In genomic region chr4:156799121-156799589, GRCh38 we compare ENCODE assay signal across 18 cellular contexts.
A peak's percentile ranks its signal among the peaks of the same experiment; 100 is the strongest.
DNase-seq lines count a peak whose midpoint lies in the region; ATAC-seq, FAIRE-seq and TF ChIP-seq lines count a peak whose summit lies in the region.
"Had no signal": no experiment of that assay in that cellular context is flagged by ENCODE, and none has a peak within 500 bp of the region (broad histone marks: within the 10 kb centered on the region; RNA-seq: fewer than 3 reads in every experiment).

No MANE protein-coding gene starts in this region.

- H3K79me2 ChIP-seq in ACC112 (ENCODE audit: control insufficient read depth, insufficient read depth, low read length, unreplicated experiment) (peaks cover 2% of the 10 kb centered on the region), GM12878 (ENCODE audit: control insufficient read depth, insufficient read depth, low read length) (no peaks in the 10 kb centered on the region)
- H3K79me2 ChIP-seq: hepatocyte had no signal

- no peak for TF ChIP-seq RAD21 in GM12878 (IDR thresholded peaks at IDR 0.05; ENCODE audit: insufficient read depth, low read depth, low read length)

- H3K4me3 ChIP-seq in ACC112 (ENCODE audit: low read depth, low read length) (no peak overlapping the region), GM12878 (no peak overlapping the region), upper lobe of left lung (no peak overlapping the region)
- H3K4me3 ChIP-seq: hepatocyte had no signal

- in situ Hi-C loops in GM12878 (cut with MboI): no loop called here

- TF ChIP-seq POLR2A in GM12878 (IDR thresholded peaks at IDR 0.05; ENCODE audit: low read depth, low read length) (no peak), upper lobe of left lung (IDR thresholded peaks at IDR 0.05) (no peak)

- TF ChIP-seq EP300 in GM12878 (IDR thresholded peaks at IDR 0.05; ENCODE audit: borderline replicate concordance in 1 of 2, control insufficient read depth in 1 of 2, low read depth in 2 of 2, low read length in 2 of 2) (no peak), upper lobe of left lung (IDR thresholded peaks at IDR 0.05) (no peak)

- no peak for TF ChIP-seq CTCF in GM12878 (IDR thresholded peaks at IDR 0.05 in 2 of 3, conservative IDR thresholded peaks at IDR 0.05 in 1 of 3; ENCODE audit: control insufficient read depth in 2 of 3, extremely low read depth in 1 of 3, insufficient read depth in 1 of 3, low read depth in 3 of 3, low read length in 3 of 3)
- TF ChIP-seq CTCF in upper lobe of left lung (IDR thresholded peaks at IDR 0.05): no peak

- no peak for FAIRE-seq in GM12878 (lab: Jason Lieb, UNC)
- FAIRE-seq: G401.6, GM19239 had no signal

- SMC1A ChIA-PET in GM12878 (lab: Charles Lee; ENCODE audit: uncharacterized antibody, unreplicated experiment): interaction anchor here (0.6 to 2.9 kb wide), 8 partner anchors 8 to 49 kb away, joined by 3 to 13 read pairs (median 6); no protein-coding TSS in a partner anchor

- H2AFZ ChIP-seq in ACC112 (ENCODE audit: low read length, unreplicated experiment) (no peak overlapping the region), GM12878 (ENCODE audit: control insufficient read depth, low read depth, low read length) (no peak overlapping the region)
- H2AFZ ChIP-seq: hepatocyte had no signal

- no peaks in the 10 kb centered on the region for H4K20me1 ChIP-seq in GM12878 (ENCODE audit: control insufficient read depth, insufficient read depth)

- RAD21 ChIA-PET in GM12878 (lab: Charles Lee; ENCODE audit: unreplicated experiment): no interaction called here

- BruUV-seq in GM12878 (replicated peaks; lab: Mats Ljungman, UMichigan): no TSS peak

- CTCF ChIA-PET in GM12878 (lab: Yijun Ruan, JAX): interaction anchor here (1.1 to 1.7 kb wide), 4 partner anchors 17 to 630 kb away, joined by 3 to 4 read pairs (median 3); no protein-coding TSS in a partner anchor

- DNase-seq in GM12878 (ENCODE audit: low read depth, low spot score) (no peak), iris pigment epithelial cell (ENCODE audit: low read depth) (peak; percentile 54), NCI-H146 (lab: John Stamatoyannopoulos, UW) (no peak), upper lobe of left lung (no peak), DMS79 treated with DMSO at 0.1 percent for 48 hours (lab: John Stamatoyannopoulos, UW) (no peak)
- DNase-seq: activated CD4-positive, alpha-beta T cell treated with anti-CD3 and anti-CD28 coated beads for 4 hours; activated naive CD8-positive, alpha-beta T cell treated with anti-CD3 and anti-CD28 coated beads for 36 hours; CD4-positive, alpha-beta memory T cell; posterior cingulate gyrus; stimulated activated naive CD8-positive, alpha-beta T cell treated with anti-CD3 and anti-CD28 coated beads, Interleukin-15, amount 100 ng/mL, for 72 hours; T-helper 2 cell had no signal

- peak; percentile 55 for ATAC-seq in HG02798 (IDR thresholded peaks at IDR 0.05; ENCODE audit: poor library complexity, unreplicated experiment)
- peak; percentile 79 for ATAC-seq in GM12878
- ATAC-seq in upper lobe of left lung (ENCODE audit: low FRiP score in 2 of 2): no peak
- no peak for ATAC-seq in esophagus mucosa
- ATAC-seq: Right ventricle myocardium inferior; stimulated activated naive CD8-positive, alpha-beta T cell treated with anti-CD3 and anti-CD28 coated beads, Interleukin-15, amount 100 ng/mL, for 72 hours had no signal

- peaks cover 35% of the 10 kb centered on the region for H3K4me1 ChIP-seq in ACC112 (ENCODE audit: control insufficient read depth, insufficient read depth, low read length, unreplicated experiment)
- no peaks in the 10 kb centered on the region for H3K4me1 ChIP-seq in GM12878 (ENCODE audit: control insufficient read depth, insufficient read depth, low read length)
- H3K4me1 ChIP-seq in upper lobe of left lung: peaks cover 0 to 4% (median 0%) of the 10 kb centered on the region in 4 donors

- POLR2A ChIA-PET in GM12878 (lab: Charles Lee): no interaction called here

- H3K27me3 ChIP-seq in ACC112 (ENCODE audit: insufficient read depth, low read length): no peaks in the 10 kb centered on the region
- H3K27me3 ChIP-seq in GM12878 (replicated peaks in 1 of 2; ENCODE audit: control insufficient read depth in 2 of 2, insufficient read depth in 2 of 2, low read length in 1 of 2): no peaks in the 10 kb centered on the region
- no peaks in the 10 kb centered on the region for H3K27me3 ChIP-seq in upper lobe of left lung
- H3K27me3 ChIP-seq: hepatocyte had no signal

- WGBS in GM12878 (ENCODE audit: insufficient coverage, insufficient replicate concordance, low lambda C conversion rate, missing lambda C conversion rate): 0% methylated on average over 1 of the region's 1 CpG
- 56 to 63% methylated on average over 1 of the region's 1 CpG for WGBS in upper lobe of left lung, 2 donors

- H3K27ac ChIP-seq in ACC112 (ENCODE audit: low read depth, low read length) (peak overlapping the region; percentile 46), GM12878 (ENCODE audit: control insufficient read depth, insufficient read depth) (no peak overlapping the region), upper lobe of left lung (no peak overlapping the region)
- H3K27ac ChIP-seq: hepatocyte had no signal

- H3K36me3 ChIP-seq in ACC112 (ENCODE audit: insufficient read depth, low read length) (no peaks in the 10 kb centered on the region), GM12878 (ENCODE audit: control insufficient read depth in 2 of 2, insufficient read depth in 2 of 2, low read length in 1 of 2) (no peaks in the 10 kb centered on the region), upper lobe of left lung (no peaks in the 10 kb centered on the region)

- intact Hi-C loops in GM12878 (cut with micrococcal nuclease; ENCODE audit: unreplicated experiment): no loop called here

- H3K9ac ChIP-seq in GM12878 (ENCODE audit: control insufficient read depth, insufficient read depth, low read length): no peak overlapping the region

- H3K9me3 ChIP-seq in GM12878 (replicated peaks; ENCODE audit: control insufficient read depth, insufficient read depth, low read length) (no peaks in the 10 kb centered on the region), upper lobe of left lung (no peaks in the 10 kb centered on the region)

- H3K4me2 ChIP-seq in GM12878 (ENCODE audit: control insufficient read depth, insufficient read depth): no peak overlapping the region
- H3K4me2 ChIP-seq: hepatocyte had no signal

TF ChIP-seq in GM12878, 131 proteins besides CTCF, POLR2A, EP300 and RAD21 (continues in another document):
- no peak for TF ChIP-seq E4F1 (IDR thresholded peaks at IDR 0.05; ENCODE audit: borderline replicate concordance, partially characterized antibody)
- TF ChIP-seq YY1 (IDR thresholded peaks at IDR 0.05; ENCODE audit: low read depth, low read length): no peak
- TF ChIP-seq GATAD2B (conservative IDR thresholded peaks at IDR 0.05; ENCODE audit: low read depth): no peak
- peak; percentile 53; the same call in 1 of the 2 replicates for TF ChIP-seq MTA2 (IDR thresholded peaks at IDR 0.05; ENCODE audit: low read depth)
- TF ChIP-seq IKZF1 (conservative IDR thresholded peaks at IDR 0.05): peak; percentile 66
- peak; percentile 53; the same call in 1 of the 2 replicates for TF ChIP-seq RELB (IDR thresholded peaks at IDR 0.05; ENCODE audit: low read depth)
- no peak for TF ChIP-seq RAD51 (IDR thresholded peaks at IDR 0.05)
- no peak for TF ChIP-seq SRF (IDR thresholded peaks at IDR 0.05; ENCODE audit: low read depth in 2 of 2, low read length in 2 of 2)
- no peak for TF ChIP-seq NKRF (conservative IDR thresholded peaks at IDR 0.05)
- no peak for TF ChIP-seq TBL1XR1 (IDR thresholded peaks at IDR 0.05; ENCODE audit: low read depth, low read length)
- TF ChIP-seq RBBP5 (conservative IDR thresholded peaks at IDR 0.05): no peak

Comparison
In these comparisons a context has a peak if more than half of its experiments do, and no peak if none do; other contexts are left out.
1. ATAC-seq: peak in HG02798 (single experiment) and GM12878 (single experiment); none in upper lobe of left lung (0 of 2) and esophagus mucosa (single experiment).